ENCODE assay signal across 8 cellular contexts in genomic region chr19:27794444-27795042, GRCh38.
A peak's percentile ranks its signal among the peaks of the same experiment; 100 is the strongest.
DNase-seq lines count a peak whose midpoint lies in the region; ATAC-seq and TF ChIP-seq lines count a peak whose summit lies in the region.

No MANE protein-coding gene starts in this region.

- TF ChIP-seq EP300 in suprapubic skin (IDR thresholded peaks at IDR 0.05), result no peak

- H3K4me1 Mint-ChIP-seq in CD8-positive, alpha-beta memory T cell, result peaks cover 35 to 53% (median 47%) of the 10 kb centered on the region in 3 donors

- H3K27me3 ChIP-seq in CD8-positive, alpha-beta memory T cell (ENCODE audit: insufficient read depth, low read length, poor library complexity, severe bottlenecking), result no peaks in the 10 kb centered on the region
- no peaks in the 10 kb centered on the region for H3K27me3 ChIP-seq in suprapubic skin

- H3K36me3 ChIP-seq in CD8-positive, alpha-beta memory T cell (ENCODE audit: insufficient read depth, low read length), result peaks cover 3% of the 10 kb centered on the region
- peaks cover 4% of the 10 kb centered on the region for H3K36me3 ChIP-seq in suprapubic skin

- peak overlapping the region; percentile 93 to 98 (median 95) for H3K4me3 Mint-ChIP-seq in CD8-positive, alpha-beta memory T cell

- H3K9me3 ChIP-seq in CD8-positive, alpha-beta memory T cell (ENCODE audit: low read length), result no peaks in the 10 kb centered on the region
- H3K9me3 ChIP-seq in suprapubic skin, result no peaks in the 10 kb centered on the region

- H3K4me3 ChIP-seq in CD8-positive, alpha-beta memory T cell (ENCODE audit: low read length), result peak overlapping the region; percentile 100
- H3K4me3 ChIP-seq in cardiac fibroblast (replicated peaks in 1 of 2; ENCODE audit: low read depth in 2 of 2, low read length in 2 of 2), result peak overlapping the region; percentile 89 to 96
- peak overlapping the region; percentile 74 for H3K4me3 ChIP-seq in suprapubic skin

- ATAC-seq in GM21717 (IDR thresholded peaks at IDR 0.05; ENCODE audit: unreplicated experiment) (peak; percentile 9), HG03045 (IDR thresholded peaks at IDR 0.05; ENCODE audit: unreplicated experiment) (no peak)

- peak overlapping the region; percentile 91 for H3K27ac ChIP-seq in CD8-positive, alpha-beta memory T cell (ENCODE audit: low read depth, low read length)
- peak overlapping the region; percentile 88 for H3K27ac ChIP-seq in suprapubic skin

- H3K9me3 Mint-ChIP-seq in CD8-positive, alpha-beta memory T cell, result no peaks in the 10 kb centered on the region

- H3K27me3 Mint-ChIP-seq in CD8-positive, alpha-beta memory T cell, result no peaks in the 10 kb centered on the region

- H3K27ac Mint-ChIP-seq in CD8-positive, alpha-beta memory T cell, result peak overlapping the region; percentile 76 to 98 (median 96)

- POLR2A ChIA-PET in CD8-positive, alpha-beta memory T cell (lab: Charles Lee), result interaction anchor here (1.6 kb wide), 1 partner anchor 1811 kb away, joined by 4 read pairs; the partner anchor contains the start of gene POP4

- peak in 2 of 5 donors; percentile 2 to 13 for DNase-seq in CD8-positive, alpha-beta memory T cell
- DNase-seq in NOMO-1 treated with DMSO at 0.1 percent for 48 hours (lab: John Stamatoyannopoulos, UW; ENCODE audit: unreplicated experiment), result peak; percentile 41
- peak; percentile 50 to 54 for DNase-seq in cardiac fibroblast (ENCODE audit: low read depth in 2 of 2)
- peak; percentile 48 for DNase-seq in kidney tubule cell (ENCODE audit: low spot score)
- no peak for DNase-seq in suprapubic skin (ENCODE audit: low spot score in 2 of 2)
- DNase-seq in stimulated activated naive CD4-positive, alpha-beta T cell treated with Interleukin-2 at 50 U/mL for 16 hours (lab: John Stamatoyannopoulos, UW), result no peak

- no peak for TF ChIP-seq POLR2A in suprapubic skin (IDR thresholded peaks at IDR 0.05)

- CTCF ChIA-PET in CD8-positive, alpha-beta memory T cell (lab: Charles Lee), result no interaction called here

- peaks cover 18% of the 10 kb centered on the region for H3K4me1 ChIP-seq in CD8-positive, alpha-beta memory T cell (ENCODE audit: insufficient read depth, low read length)
- H3K4me1 ChIP-seq in suprapubic skin, result peaks cover 31% of the 10 kb centered on the region

- H3K36me3 Mint-ChIP-seq in CD8-positive, alpha-beta memory T cell, result peaks cover 0 to 34% (median 4%) of the 10 kb centered on the region in 3 donors

- no peak for TF ChIP-seq CTCF in cardiac fibroblast (IDR thresholded peaks at IDR 0.05; ENCODE audit: low read depth, low read length)
- no peak for TF ChIP-seq CTCF in suprapubic skin (IDR thresholded peaks at IDR 0.05)

- 4% methylated on average over 10 of the region's 18 CpGs for WGBS in suprapubic skin

Comparison
In these comparisons a context has a peak if more than half of its experiments do, and no peak if none do; other contexts are left out.
1. DNase-seq: peak in NOMO-1 treated with DMSO at 0.1 percent for 48 hours (single experiment), cardiac fibroblast (2 of 2) and kidney tubule cell (single experiment); none in suprapubic skin (0 of 2) and stimulated activated naive CD4-positive, alpha-beta T cell treated with Interleukin-2 at 50 U/mL for 16 hours (single experiment).
2. Peak in every context shown above with its lines, with median percentiles within 50 percentile points of each other: H3K4me3 ChIP-seq.